8 cellular contexts compared by ENCODE assay signal in genomic region chr7:107045195-107045960, GRCh38. TPM values are rescaled to one million over a fixed set of nuclear protein-coding genes. Genes with fewer than 3 reads are reported as not detected.
DNase-seq lines count a peak whose midpoint lies in the region; ATAC-seq, FAIRE-seq and TF ChIP-seq lines count a peak whose summit lies in the region.

No MANE protein-coding gene starts in this region.

- H3K27me3 Mint-ChIP-seq in CD4-positive, CD25-positive, alpha-beta regulatory T cell, result peaks cover 67% of the 10 kb centered on the region
- H3K27me3 Mint-ChIP-seq in IgD-negative memory B cell, result peaks cover 28% of the 10 kb centered on the region

- dilution Hi-C loops in keratinocyte (cut with MboI; ENCODE audit: extremely low pct_ligation_motif_present, low sequenced_read_pairs), result no loop called here

- peaks cover 35% of the 10 kb centered on the region for H3K27me3 ChIP-seq in CD4-positive, CD25-positive, alpha-beta regulatory T cell (ENCODE audit: control insufficient read depth, insufficient read depth, low read length)
- H3K27me3 ChIP-seq in ascending aorta, result no peaks in the 10 kb centered on the region
- peaks cover 28% of the 10 kb centered on the region for H3K27me3 ChIP-seq in keratinocyte (ENCODE audit: control insufficient read depth, extremely low read depth, insufficient read depth, low read length)
- H3K27me3 ChIP-seq in subcutaneous abdominal adipose tissue (ENCODE audit: control insufficient read depth in 5 of 5, insufficient read depth in 4 of 5, low read length in 5 of 5), result no peaks in the 10 kb centered on the region

- H4K20me1 ChIP-seq in keratinocyte (ENCODE audit: control insufficient read depth, extremely low read depth, insufficient read depth, low read length), result no peaks in the 10 kb centered on the region

- intact Hi-C loops in ascending aorta (cut with DNase I), result loop anchor here (2.0 kb wide), 1 partner anchor 123 kb away; the partner anchor contains the start of gene HBP1

- H3K9me3 Mint-ChIP-seq in CD4-positive, CD25-positive, alpha-beta regulatory T cell, result peaks cover 0 to 4% (median 0%) of the 10 kb centered on the region in 7 donors
- no peaks in the 10 kb centered on the region for H3K9me3 Mint-ChIP-seq in IgD-negative memory B cell

- peaks cover 15% of the 10 kb centered on the region for H3K4me1 ChIP-seq in CD4-positive, CD25-positive, alpha-beta regulatory T cell (ENCODE audit: control insufficient read depth, insufficient read depth, low read length, poor library complexity, severe bottlenecking)
- H3K4me1 ChIP-seq in ascending aorta (peaks cover 7% of the 10 kb centered on the region in 2 donors), keratinocyte (ENCODE audit: control insufficient read depth, extremely low read depth, insufficient read depth, low read length) (peaks cover 3% of the 10 kb centered on the region), subcutaneous abdominal adipose tissue (ENCODE audit: control insufficient read depth in 5 of 5, insufficient read depth in 5 of 5, low read length in 5 of 5) (peaks cover 0 to 46% (median 32%) of the 10 kb centered on the region in 5 donors)

- H3K79me2 ChIP-seq in keratinocyte (ENCODE audit: control insufficient read depth, insufficient read depth, low read length), result no peaks in the 10 kb centered on the region

- peak overlapping the region; percentile 87 to 92 (median 90) for H3K4me3 Mint-ChIP-seq in CD4-positive, CD25-positive, alpha-beta regulatory T cell
- H3K4me3 Mint-ChIP-seq in IgD-negative memory B cell, result peak overlapping the region; percentile 88 to 97 (median 91)

- no peaks in the 10 kb centered on the region for H3K9me3 ChIP-seq in CD4-positive, CD25-positive, alpha-beta regulatory T cell (ENCODE audit: control insufficient read depth in 2 of 2, low read length in 2 of 2)
- H3K9me3 ChIP-seq in ascending aorta (no peaks in the 10 kb centered on the region), keratinocyte (ENCODE audit: control insufficient read depth, low read depth, low read length) (no peaks in the 10 kb centered on the region), subcutaneous abdominal adipose tissue (ENCODE audit: control insufficient read depth in 5 of 5, low read length in 5 of 5) (no peaks in the 10 kb centered on the region)

- no peaks in the 10 kb centered on the region for H3K9me1 ChIP-seq in keratinocyte (ENCODE audit: control insufficient read depth, extremely low read depth, insufficient read depth, low read length)

- H3K9ac ChIP-seq in keratinocyte (ENCODE audit: control insufficient read depth, extremely low read depth, insufficient read depth, low read length) (no peak overlapping the region), subcutaneous abdominal adipose tissue (ENCODE audit: low read length in 5 of 5) (peak overlapping the region; percentile 76 to 94 (median 88))

- peak overlapping the region in 2 of 3 donors; percentile 9 to 83 for H3K27ac Mint-ChIP-seq in CD4-positive, CD25-positive, alpha-beta regulatory T cell
- peak overlapping the region in 2 of 3 donors; percentile 61 to 75 for H3K27ac Mint-ChIP-seq in IgD-negative memory B cell

- no peaks in the 10 kb centered on the region for H3K36me3 ChIP-seq in CD4-positive, CD25-positive, alpha-beta regulatory T cell (ENCODE audit: control insufficient read depth, insufficient read depth, low read length)
- H3K36me3 ChIP-seq in ascending aorta, result no peaks in the 10 kb centered on the region
- no peaks in the 10 kb centered on the region for H3K36me3 ChIP-seq in keratinocyte (ENCODE audit: control insufficient read depth in 2 of 2, extremely low read depth in 1 of 2, insufficient read depth in 2 of 2, low read length in 2 of 2)
- no peaks in the 10 kb centered on the region for H3K36me3 ChIP-seq in subcutaneous abdominal adipose tissue (ENCODE audit: control insufficient read depth in 5 of 5, insufficient read depth in 5 of 5, low read length in 5 of 5)

- H3K4me1 Mint-ChIP-seq in CD4-positive, CD25-positive, alpha-beta regulatory T cell, result peaks cover 5 to 14% (median 9%) of the 10 kb centered on the region in 4 donors
- peaks cover 5 to 11% (median 7%) of the 10 kb centered on the region in 3 donors for H3K4me1 Mint-ChIP-seq in IgD-negative memory B cell

- no peaks in the 10 kb centered on the region for H3K36me3 Mint-ChIP-seq in CD4-positive, CD25-positive, alpha-beta regulatory T cell
- H3K36me3 Mint-ChIP-seq in IgD-negative memory B cell, result no peaks in the 10 kb centered on the region

- DNase-seq in CD4-positive, CD25-positive, alpha-beta regulatory T cell, result no peak
- DNase-seq in ascending aorta (ENCODE audit: low spot score in 2 of 2) (no peak), keratinocyte (ENCODE audit: low read depth, low spot score) (no peak)

- peak overlapping the region; percentile 43 for H3K4me3 ChIP-seq in CD4-positive, CD25-positive, alpha-beta regulatory T cell (ENCODE audit: low read depth, low read length)
- peak overlapping the region; percentile 66 to 74 for H3K4me3 ChIP-seq in ascending aorta
- peak overlapping the region; percentile 3 to 44 (median 31) for H3K4me3 ChIP-seq in keratinocyte (ENCODE audit: control insufficient read depth in 2 of 3, extremely low read depth in 1 of 3, insufficient read depth in 2 of 3, low read depth in 1 of 3, low read length in 3 of 3)
- H3K4me3 ChIP-seq in subcutaneous abdominal adipose tissue (ENCODE audit: low read depth in 1 of 5, low read length in 5 of 5), result peak overlapping the region; percentile 89 to 100 (median 95)

- FAIRE-seq in keratinocyte (lab: Jason Lieb, UNC), result no peak

- H3K4me2 ChIP-seq in keratinocyte (ENCODE audit: control insufficient read depth, extremely low read depth, insufficient read depth, low read depth, low read length), result peak overlapping the region; percentile 79

- ATAC-seq in CD4-positive, CD25-positive, alpha-beta regulatory T cell (ENCODE audit: low read depth in 2 of 2), result no peak
- ATAC-seq in GM21528 (IDR thresholded peaks at IDR 0.05; ENCODE audit: low FRiP score, unreplicated experiment) (no peak), GM18498 (IDR thresholded peaks at IDR 0.05; ENCODE audit: unreplicated experiment) (no peak), GM19452 (IDR thresholded peaks at IDR 0.05; ENCODE audit: unreplicated experiment) (no peak)

- no peak overlapping the region for H2AFZ ChIP-seq in keratinocyte (ENCODE audit: control insufficient read depth, low read length)

- TF ChIP-seq CTCF in ascending aorta (IDR thresholded peaks at IDR 0.05) (no peak), keratinocyte (optimal IDR thresholded peaks at IDR 0.05 in 1 of 3, IDR thresholded peaks at IDR 0.05 in 1 of 3, conservative IDR thresholded peaks at IDR 0.05 in 1 of 3; ENCODE audit: extremely low read depth in 1 of 3, insufficient read depth in 2 of 3, low read length in 3 of 3) (no peak)

- H3K27ac ChIP-seq in CD4-positive, CD25-positive, alpha-beta regulatory T cell (ENCODE audit: insufficient read depth, low read length, poor library complexity, severe bottlenecking), result no peak overlapping the region
- H3K27ac ChIP-seq in ascending aorta, result no peak overlapping the region
- no peak overlapping the region for H3K27ac ChIP-seq in keratinocyte (ENCODE audit: control insufficient read depth, insufficient read depth, low read length)
- peak overlapping the region; percentile 92 for H3K27ac ChIP-seq in subcutaneous abdominal adipose tissue (ENCODE audit: low read depth, low read length)

RNA-seq across cellular contexts. Expression of gene PRKAR2B, which starts 0.9 kb away (rescaled TPM):
- 8.0 TPM for total RNA-seq in CD4-positive, CD25-positive, alpha-beta regulatory T cell
- under 1 TPM; 0.05 to 0.15 (median 0.08) TPM for polyA plus RNA-seq in CD4-positive, CD25-positive, alpha-beta regulatory T cell
- polyA plus RNA-seq in IgD-negative memory B cell (1.1 TPM), keratinocyte (0.01 TPM in 1 of 3 replicates, not detected in the others)
- 10.5 TPM for total RNA-seq in ascending aorta
- 0.09 TPM for polyA plus RNA-seq in keratinocyte (2011; ENCODE audit: low read depth)
- not detected in 2 replicates for polyA plus RNA-seq in keratinocyte (2011; cell fraction: cytosol; rRNA removed)
- polyA plus RNA-seq in keratinocyte (2011; cell fraction: nucleus; rRNA removed), result not detected in 2 replicates
- not detected in 2 replicates for polyA plus RNA-seq in keratinocyte (2012; ENCODE audit: low replicate concordance)
- not detected in 3 replicates for polyA minus RNA-seq in keratinocyte
- polyA minus RNA-seq in keratinocyte (2011; cell fraction: cytosol; rRNA and poly(A)+ RNA removed), result not detected
- not detected in 2 replicates for polyA minus RNA-seq in keratinocyte (2011; cell fraction: nucleus; rRNA and poly(A)+ RNA removed)

Comparison
In these comparisons a context has a peak if more than half of its experiments do, and no peak if none do; other contexts are left out.
1. H3K4me3 ChIP-seq: peak in every context shown above with its lines; median percentile 95 in subcutaneous abdominal adipose tissue; 70 in ascending aorta; 43 in CD4-positive, CD25-positive, alpha-beta regulatory T cell; 31 in keratinocyte.